In genomic region chr10:16652154-16652553, GRCh38 we compare ENCODE assay signal across 23 cellular contexts.
A peak's percentile ranks its signal among the peaks of the same experiment; 100 is the strongest.
DNase-seq lines count a peak whose midpoint lies in the region; ATAC-seq and TF ChIP-seq lines count a peak whose summit lies in the region.
"Had no signal": no experiment of that assay in that cellular context is flagged by ENCODE, and none has a peak within 500 bp of the region (broad histone marks: within the 10 kb centered on the region; RNA-seq: fewer than 3 reads in every experiment).

No MANE protein-coding gene starts in this region.

- no peak for TF ChIP-seq CTCF in cardiac fibroblast (IDR thresholded peaks at IDR 0.05; ENCODE audit: low read depth, low read length)
- no peak for TF ChIP-seq CTCF in osteoblast (IDR thresholded peaks at IDR 0.05; ENCODE audit: extremely low read depth, low read depth, low read length)
- TF ChIP-seq CTCF in coronary artery (IDR thresholded peaks at IDR 0.05), result no peak

- no peaks in the 10 kb centered on the region for H3K27me3 ChIP-seq in osteoblast (ENCODE audit: insufficient read depth, low read length)
- H3K27me3 ChIP-seq: cardiac muscle cell, dorsolateral prefrontal cortex, neutrophil had no signal

- no peak overlapping the region for H3K4me2 ChIP-seq in osteoblast (ENCODE audit: insufficient read depth, low read length)

- peaks cover 8% of the 10 kb centered on the region for H4K20me1 ChIP-seq in osteoblast (ENCODE audit: insufficient read depth, low read length)

- H3K4me3 Mint-ChIP-seq in activated naive CD8-positive, alpha-beta T cell treated with anti-CD3 and anti-CD28 coated beads, Interleukin-2, amount 50 U/mL, for 24 hours, result peak overlapping the region; percentile 18
- H3K4me3 Mint-ChIP-seq in activated naive CD8-positive, alpha-beta T cell treated with anti-CD3 and anti-CD28 coated beads for 36 hours, result no peak overlapping the region
- H3K4me3 Mint-ChIP-seq: activated CD4-positive, alpha-beta T cell treated with anti-CD3 and anti-CD28 coated beads, Interleukin-2, amount 10 ng/mL, durations not matched to agents 24 days and 14 days; activated naive CD8-positive, alpha-beta T cell treated with anti-CD3 and anti-CD28 coated beads, Interleukin-2, amount 10 ng/mL, durations not matched to agents 7 days and 5 days; IgD-negative memory B cell had no signal

- H3K4me1 ChIP-seq in osteoblast (ENCODE audit: insufficient read depth, low read length), result no peaks in the 10 kb centered on the region

- peak; percentile 80 for ATAC-seq in activated naive CD8-positive, alpha-beta T cell treated with anti-CD3 and anti-CD28 coated beads, Interleukin-2, amount 50 U/mL, for 24 hours
- no peak for ATAC-seq in Right ventricle myocardium superior (ENCODE audit: poor library complexity)
- no peak for ATAC-seq in left ventricle myocardium superior
- ATAC-seq: esophagus mucosa, HCT116, right cardiac atrium had no signal

- DNase-seq in activated naive CD8-positive, alpha-beta T cell treated with anti-CD3 and anti-CD28 coated beads, Interleukin-2, amount 50 U/mL, for 24 hours, result no peak
- no peak for DNase-seq in activated naive CD8-positive, alpha-beta T cell treated with anti-CD3 and anti-CD28 coated beads for 36 hours
- peak; percentile 75 for DNase-seq in OCI-M1 (lab: John Stamatoyannopoulos, UW)
- DNase-seq in cardiac fibroblast (ENCODE audit: low read depth in 2 of 2), result peak; percentile 22 to 48
- peak; percentile 58 for DNase-seq in osteoblast (ENCODE audit: insufficient read length, low spot score, missing footprints)
- DNase-seq in Right ventricle myocardium superior, result no peak
- no peak for DNase-seq in left ventricle myocardium superior
- no peak for DNase-seq in coronary artery (ENCODE audit: low spot score)
- DNase-seq: activated CD4-positive, alpha-beta T cell treated with anti-CD3 and anti-CD28 coated beads, Interleukin-2, amount 10 ng/mL, durations not matched to agents 24 days and 14 days; activated naive CD8-positive, alpha-beta T cell treated with anti-CD3 and anti-CD28 coated beads, Interleukin-2, amount 10 ng/mL, durations not matched to agents 7 days and 5 days; DMS53; dorsolateral prefrontal cortex; head of caudate nucleus; NCI-H1092; NCI-H2081 treated with DMSO at 0.1 percent for 48 hours; NCI-H510A; right cardiac atrium; stimulated activated CD4-positive, alpha-beta T cell treated with anti-CD3 and anti-CD28 coated beads, Interleukin-15, amount 100 ng/mL, for 24 hours had no signal

- no peak overlapping the region for H3K27ac ChIP-seq in osteoblast (ENCODE audit: low read depth, low read length)
- no peak overlapping the region for H3K27ac ChIP-seq in coronary artery
- H3K27ac ChIP-seq: cardiac muscle cell, dorsolateral prefrontal cortex, neutrophil had no signal

- H3K36me3 ChIP-seq in osteoblast (ENCODE audit: insufficient read depth, low read length), result no peaks in the 10 kb centered on the region
- H3K36me3 ChIP-seq: cardiac muscle cell, neutrophil had no signal

- H3K4me3 ChIP-seq in cardiac fibroblast (replicated peaks in 1 of 2; ENCODE audit: low read depth in 2 of 2, low read length in 2 of 2) (no peak overlapping the region), osteoblast (ENCODE audit: insufficient read depth, low read length) (no peak overlapping the region), coronary artery (no peak overlapping the region)
- H3K4me3 ChIP-seq: cardiac muscle cell, dorsolateral prefrontal cortex had no signal

- peak overlapping the region; percentile 57 for H3K27ac Mint-ChIP-seq in activated naive CD8-positive, alpha-beta T cell treated with anti-CD3 and anti-CD28 coated beads, Interleukin-2, amount 50 U/mL, for 24 hours
- no peak overlapping the region for H3K27ac Mint-ChIP-seq in activated naive CD8-positive, alpha-beta T cell treated with anti-CD3 and anti-CD28 coated beads for 36 hours
- H3K27ac Mint-ChIP-seq: activated naive CD8-positive, alpha-beta T cell treated with anti-CD3 and anti-CD28 coated beads, Interleukin-2, amount 10 ng/mL, durations not matched to agents 7 days and 5 days; IgD-negative memory B cell had no signal

- H3K36me3 Mint-ChIP-seq in activated naive CD8-positive, alpha-beta T cell treated with anti-CD3 and anti-CD28 coated beads, Interleukin-2, amount 50 U/mL, for 24 hours (ENCODE audit: low read depth), result peaks cover 10% of the 10 kb centered on the region
- peaks cover 7% of the 10 kb centered on the region for H3K36me3 Mint-ChIP-seq in activated naive CD8-positive, alpha-beta T cell treated with anti-CD3 and anti-CD28 coated beads for 36 hours

- intact Hi-C loops in Right ventricle myocardium superior (cut with DNase I) (no loop called here), left ventricle myocardium superior (cut with micrococcal nuclease) (no loop called here)

- H3K27me3 Mint-ChIP-seq in activated naive CD8-positive, alpha-beta T cell treated with anti-CD3 and anti-CD28 coated beads, Interleukin-2, amount 50 U/mL, for 24 hours, result no peaks in the 10 kb centered on the region
- H3K27me3 Mint-ChIP-seq in activated naive CD8-positive, alpha-beta T cell treated with anti-CD3 and anti-CD28 coated beads for 36 hours, result no peaks in the 10 kb centered on the region
- H3K27me3 Mint-ChIP-seq: activated CD4-positive, alpha-beta T cell treated with anti-CD3 and anti-CD28 coated beads, Interleukin-2, amount 10 ng/mL, durations not matched to agents 24 days and 14 days; activated naive CD8-positive, alpha-beta T cell treated with anti-CD3 and anti-CD28 coated beads, Interleukin-2, amount 10 ng/mL, durations not matched to agents 7 days and 5 days; IgD-negative memory B cell had no signal

- H3K79me2 ChIP-seq in osteoblast (ENCODE audit: insufficient read depth, low read length), result no peaks in the 10 kb centered on the region

- no peaks in the 10 kb centered on the region for H3K9me3 ChIP-seq in osteoblast (ENCODE audit: low read depth, low read length)
- H3K9me3 ChIP-seq: neutrophil had no signal

- H3K9me3 Mint-ChIP-seq in activated naive CD8-positive, alpha-beta T cell treated with anti-CD3 and anti-CD28 coated beads, Interleukin-2, amount 50 U/mL, for 24 hours, result peaks cover 7% of the 10 kb centered on the region
- no peaks in the 10 kb centered on the region for H3K9me3 Mint-ChIP-seq in activated naive CD8-positive, alpha-beta T cell treated with anti-CD3 and anti-CD28 coated beads for 36 hours
- H3K9me3 Mint-ChIP-seq: activated CD4-positive, alpha-beta T cell treated with anti-CD3 and anti-CD28 coated beads, Interleukin-2, amount 10 ng/mL, durations not matched to agents 24 days and 14 days; IgD-negative memory B cell had no signal

- H2AFZ ChIP-seq in osteoblast (ENCODE audit: low read length), result no peak overlapping the region

- peaks cover 44% of the 10 kb centered on the region for H3K4me1 Mint-ChIP-seq in activated naive CD8-positive, alpha-beta T cell treated with anti-CD3 and anti-CD28 coated beads, Interleukin-2, amount 50 U/mL, for 24 hours
- peaks cover 24% of the 10 kb centered on the region for H3K4me1 Mint-ChIP-seq in activated naive CD8-positive, alpha-beta T cell treated with anti-CD3 and anti-CD28 coated beads for 36 hours

Comparison
In these comparisons a context has a peak if more than half of its experiments do, and no peak if none do; other contexts are left out.
1. DNase-seq: peak in OCI-M1 (single experiment), cardiac fibroblast (2 of 2) and osteoblast (single experiment); none in activated naive CD8-positive, alpha-beta T cell treated with anti-CD3 and anti-CD28 coated beads, Interleukin-2, amount 50 U/mL, for 24 hours (single experiment), activated naive CD8-positive, alpha-beta T cell treated with anti-CD3 and anti-CD28 coated beads for 36 hours (single experiment), Right ventricle myocardium superior (single experiment), left ventricle myocardium superior (single experiment) and coronary artery (single experiment).